In the genomic region with DNA sequence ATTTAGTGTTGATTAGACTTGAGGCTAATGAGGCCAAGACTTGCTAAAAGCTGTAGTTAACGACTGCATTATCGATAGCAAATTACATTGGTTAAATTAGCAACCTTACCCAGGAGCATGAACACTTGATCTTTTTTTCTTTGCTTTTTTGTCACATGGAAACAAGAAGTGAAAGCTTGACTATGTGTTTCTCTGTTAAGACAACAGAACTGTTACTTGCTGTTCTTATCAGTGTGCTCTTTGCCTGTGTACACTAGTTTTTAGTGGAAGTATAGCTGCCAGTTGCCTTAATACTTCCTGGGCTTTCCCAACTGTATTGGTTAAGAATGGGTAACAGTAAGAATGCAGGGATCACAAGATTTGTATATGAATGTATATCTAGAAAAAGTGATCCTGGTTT, we compare ENCODE assay signal across 19 cellular contexts.
DNase-seq lines count a peak whose midpoint lies in the region; ATAC-seq and TF ChIP-seq lines count a peak whose summit lies in the region.
"Had no signal": no experiment of that assay in that cellular context is flagged by ENCODE, and none has a peak within 500 bp of the region (broad histone marks: within the 10 kb centered on the region; RNA-seq: fewer than 3 reads in every experiment).

No MANE protein-coding gene starts in this region.

- H3K4me2 ChIP-seq in BLaER1, result peak overlapping the region; percentile 85
- H3K4me2 ChIP-seq: A549 had no signal

- TF ChIP-seq CTCF in LNCaP clone FGC (IDR thresholded peaks at IDR 0.05; ENCODE audit: control insufficient read depth, extremely low read depth, insufficient read depth) (no peak), vagina (IDR thresholded peaks at IDR 0.05) (no peak)

- ATAC-seq in GM19035 (IDR thresholded peaks at IDR 0.05; ENCODE audit: unreplicated experiment), result peak; percentile 40
- ATAC-seq in HG02885 (IDR thresholded peaks at IDR 0.05; ENCODE audit: poor library complexity, unreplicated experiment), result peak; percentile 47
- ATAC-seq: A549; stimulated activated naive CD8-positive, alpha-beta T cell treated with anti-CD3 and anti-CD28 coated beads, Interleukin-15, Interleukin-2, amounts not matched to agents 100 U/mL and 50 U/mL, for 24 hours had no signal

- H3K4me3 ChIP-seq in BLaER1 (peak overlapping the region; percentile 71), LNCaP clone FGC (ENCODE audit: low read depth, low read length) (no peak overlapping the region), vagina (no peak overlapping the region)
- H3K4me3 ChIP-seq: A549, ascending aorta, HAP-1, transverse colon had no signal

- peaks cover 77% of the 10 kb centered on the region for H3K4me1 ChIP-seq in BLaER1
- H3K4me1 ChIP-seq in vagina, result no peaks in the 10 kb centered on the region
- H3K4me1 ChIP-seq: A549, ascending aorta, transverse colon had no signal

- TF ChIP-seq POLR2A in vagina (IDR thresholded peaks at IDR 0.05), result no peak

- H3K36me3 ChIP-seq in BLaER1, result 0 out of 2 replicates have a peak, but pooled peaks cover 3% of the 10 kb centered on the region
- H3K36me3 ChIP-seq in vagina, result no peaks in the 10 kb centered on the region
- H3K36me3 ChIP-seq: ascending aorta, HAP-1, transverse colon had no signal

- H3K27ac ChIP-seq in BLaER1, result peak overlapping the region; percentile 92
- no peak overlapping the region for H3K27ac ChIP-seq in vagina
- H3K27ac ChIP-seq: A549, ascending aorta, RWPE1, transverse colon had no signal

- no peaks in the 10 kb centered on the region for H4K20me1 ChIP-seq in BLaER1

- DNase-seq in LNCaP clone FGC (ENCODE audit: low read depth) (peak; percentile 99), T-helper 2 cell (no peak), NCI-H69 (lab: John Stamatoyannopoulos, UW) (no peak), vagina (ENCODE audit: extremely low spot score in 2 of 2) (no peak), NCI-H2171 (lab: John Stamatoyannopoulos, UW) (no peak)
- DNase-seq: activated CD4-positive, alpha-beta T cell treated with anti-CD3 and anti-CD28 coated beads, Interleukin-2, amount 50 U/mL, for 1 hour; activated naive CD4-positive, alpha-beta T cell; cerebellar nuclear complex; Kasumi-1; NCI-H1417 treated with DMSO at 0.1 percent for 48 hours; stimulated activated naive CD8-positive, alpha-beta T cell treated with anti-CD3 and anti-CD28 coated beads, Interleukin-15, Interleukin-2, amounts not matched to agents 100 U/mL and 50 U/mL, for 24 hours; transverse colon had no signal

- peak overlapping the region; percentile 94 for H3K9ac ChIP-seq in BLaER1

- no peaks in the 10 kb centered on the region for H3K27me3 ChIP-seq in BLaER1
- no peaks in the 10 kb centered on the region for H3K27me3 ChIP-seq in vagina
- H3K27me3 ChIP-seq: ascending aorta, transverse colon had no signal

- intact Hi-C loops in vagina (cut with DNase I), result no loop called here

- no peaks in the 10 kb centered on the region for H3K9me3 ChIP-seq in BLaER1
- H3K9me3 ChIP-seq in vagina, result no peaks in the 10 kb centered on the region
- H3K9me3 ChIP-seq: A549, ascending aorta, HAP-1, transverse colon had no signal
